In the genomic region with DNA sequence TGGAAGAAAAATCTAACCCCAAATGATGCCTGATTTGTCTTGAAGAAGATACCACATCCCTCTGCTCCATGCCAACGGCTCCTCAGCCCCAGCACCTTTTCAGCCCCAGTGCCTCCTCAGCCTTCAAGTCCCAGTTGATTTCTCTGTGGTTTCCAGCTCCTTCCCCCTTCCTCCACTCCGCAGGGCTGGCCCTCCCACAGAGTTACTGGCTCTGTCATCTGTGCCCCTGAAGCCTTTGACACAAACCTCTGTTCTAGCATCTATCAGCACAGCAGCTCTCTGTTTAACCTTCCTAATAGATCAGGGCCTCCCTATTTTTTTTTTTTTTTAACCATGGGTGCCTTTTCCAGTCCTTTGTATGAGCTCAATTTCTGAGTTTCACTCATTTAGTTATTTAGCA, we compare ENCODE assay signal across 12 cellular contexts.
DNase-seq lines count a peak whose midpoint lies in the region; TF ChIP-seq lines count a peak whose summit lies in the region.
"Had no signal": no experiment of that assay in that cellular context is flagged by ENCODE, and none has a peak within 500 bp of the region (broad histone marks: within the 10 kb centered on the region; RNA-seq: fewer than 3 reads in every experiment).

No MANE protein-coding gene starts in this region.

- peak overlapping the region in 4 of 11 experiments; percentile 6 to 50 (median 22); a peak in 6 of 22 replicates for H3K9ac ChIP-seq in BLaER1 treated with 17β-estradiol and CSF1 and Interleukin-3, amounts not matched to agents 10 nM and 100 nM

- no peaks in the 10 kb centered on the region for H3K27me3 ChIP-seq in BLaER1 treated with 17β-estradiol and CSF1 and Interleukin-3, amounts not matched to agents 10 nM and 100 nM
- H3K27me3 ChIP-seq in osteoblast (ENCODE audit: insufficient read depth, low read length) = no peaks in the 10 kb centered on the region
- H3K27me3 ChIP-seq: colonic mucosa, thyroid gland had no signal

- H3K36me3 ChIP-seq in BLaER1 treated with 17β-estradiol and CSF1 and Interleukin-3, amounts not matched to agents 10 nM and 100 nM = no peaks in the 10 kb centered on the region
- H3K36me3 ChIP-seq in osteoblast (ENCODE audit: insufficient read depth, low read length) = no peaks in the 10 kb centered on the region
- H3K36me3 ChIP-seq: colonic mucosa, thyroid gland had no signal

- DNase-seq in GM12865 (ENCODE audit: low read depth) = peak; percentile 21
- DNase-seq in OCI-M1 (lab: John Stamatoyannopoulos, UW) = peak; percentile 65
- DNase-seq in iPS-NIHi7 (ENCODE audit: extremely low spot score) = peak; percentile 50
- DNase-seq in dermis blood vessel endothelial cell = no peak
- DNase-seq in posterior vena cava (ENCODE audit: low spot score) = no peak
- DNase-seq in occipital lobe (lab: John Stamatoyannopoulos, UW) = no peak
- DNase-seq in osteoblast (ENCODE audit: insufficient read length, low spot score, missing footprints) = no peak
- DNase-seq: colonic mucosa, foreskin fibroblast, NCI-H1436, thyroid gland had no signal

- intact Hi-C loops in posterior vena cava (cut with DNase I) = no loop called here

- H4K20me1 ChIP-seq in BLaER1 treated with 17β-estradiol and CSF1 and Interleukin-3, amounts not matched to agents 10 nM and 100 nM = no peaks in the 10 kb centered on the region
- H4K20me1 ChIP-seq in osteoblast (ENCODE audit: insufficient read depth, low read length) = no peaks in the 10 kb centered on the region

- peak overlapping the region in 5 of 11 experiments; percentile 22 to 45 (median 31); a peak in 6 of 22 replicates for H3K27ac ChIP-seq in BLaER1 treated with 17β-estradiol and CSF1 and Interleukin-3, amounts not matched to agents 10 nM and 100 nM
- H3K27ac ChIP-seq in osteoblast (ENCODE audit: low read depth, low read length) = no peak overlapping the region
- H3K27ac ChIP-seq: colonic mucosa, thyroid gland had no signal

- H3K4me3 ChIP-seq in BLaER1 treated with 17β-estradiol and CSF1 and Interleukin-3, amounts not matched to agents 10 nM and 100 nM = no peak overlapping the region
- no peak overlapping the region for H3K4me3 ChIP-seq in GM12865 (ENCODE audit: low read depth, low read length)
- no peak overlapping the region for H3K4me3 ChIP-seq in osteoblast (ENCODE audit: insufficient read depth, low read length)
- H3K4me3 ChIP-seq: colonic mucosa, thyroid gland had no signal

- TF ChIP-seq CTCF in GM12865 (IDR thresholded peaks at IDR 0.05; ENCODE audit: insufficient read depth, low read depth, low read length, missing control alignments) (no peak), osteoblast (IDR thresholded peaks at IDR 0.05; ENCODE audit: extremely low read depth, low read depth, low read length) (no peak)

- H2AFZ ChIP-seq in osteoblast (ENCODE audit: low read length) = no peak overlapping the region

- peak overlapping the region; percentile 52 to 93 (median 73) for H3K4me2 ChIP-seq in BLaER1 treated with 17β-estradiol and CSF1 and Interleukin-3, amounts not matched to agents 10 nM and 100 nM
- H3K4me2 ChIP-seq in osteoblast (ENCODE audit: insufficient read depth, low read length) = no peak overlapping the region

- H3K79me2 ChIP-seq in osteoblast (ENCODE audit: insufficient read depth, low read length) = no peaks in the 10 kb centered on the region

- H3K4me1 ChIP-seq in BLaER1 treated with 17β-estradiol and CSF1 and Interleukin-3, amounts not matched to agents 10 nM and 100 nM = peaks cover 40 to 71% (median 55%) of the 10 kb centered on the region in 10 experiments
- H3K4me1 ChIP-seq in osteoblast (ENCODE audit: insufficient read depth, low read length) = no peaks in the 10 kb centered on the region
- H3K4me1 ChIP-seq: colonic mucosa, thyroid gland had no signal

- peaks cover 0 to 12% (median 3%) of the 10 kb centered on the region in 11 experiments; a peak in 6 of 22 replicates for H3K9me3 ChIP-seq in BLaER1 treated with 17β-estradiol and CSF1 and Interleukin-3, amounts not matched to agents 10 nM and 100 nM (replicated peaks in 1 of 11)
- H3K9me3 ChIP-seq in osteoblast (ENCODE audit: low read depth, low read length) = no peaks in the 10 kb centered on the region
- H3K9me3 ChIP-seq: colonic mucosa, thyroid gland had no signal

Comparison
In these comparisons a context has a peak if more than half of its experiments do, and no peak if none do; other contexts are left out.
1. DNase-seq: peak in GM12865 (single experiment), OCI-M1 (single experiment) and iPS-NIHi7 (single experiment); none in dermis blood vessel endothelial cell (single experiment), posterior vena cava (single experiment), occipital lobe (single experiment) and osteoblast (single experiment).